20 cellular contexts compared by ENCODE assay signal in the genomic region with DNA sequence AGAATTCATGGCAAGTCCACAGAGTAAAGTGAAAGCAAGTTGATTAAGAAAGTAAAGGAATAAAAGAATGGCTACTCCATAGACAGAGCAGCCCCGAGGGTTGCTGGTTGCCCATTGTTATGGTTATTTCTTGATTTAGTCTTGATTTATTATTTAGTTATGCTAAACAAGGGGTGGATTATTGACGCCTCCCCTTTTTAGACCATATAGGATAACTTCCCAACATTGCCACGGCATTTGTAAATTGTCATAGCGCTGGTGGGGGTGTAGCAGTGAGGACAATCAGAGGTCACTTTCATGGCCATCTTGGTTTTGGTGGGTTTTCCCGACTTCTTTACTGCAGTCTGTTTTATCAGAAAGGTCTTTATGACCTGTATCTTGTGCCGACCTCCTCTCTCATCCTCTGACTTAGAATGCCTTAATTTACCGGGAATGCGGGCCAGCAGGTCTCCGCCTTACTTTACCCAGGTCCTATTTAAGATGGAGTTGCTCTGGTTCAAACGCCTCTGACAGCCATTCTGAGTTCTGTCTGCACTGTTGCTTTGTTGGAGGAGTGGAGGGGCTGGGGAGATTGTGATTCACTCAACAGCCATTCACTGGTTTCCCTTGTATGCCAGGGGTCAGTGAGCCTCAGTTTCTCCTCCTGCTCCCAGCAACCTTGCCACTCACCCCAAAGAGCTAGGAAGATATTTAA. TPM values are rescaled to one million over a fixed set of nuclear protein-coding genes. Genes with fewer than 3 reads are reported as not detected.
A peak's percentile ranks its signal among the peaks of the same experiment; 100 is the strongest.
DNase-seq lines count a peak whose midpoint lies in the region; ATAC-seq, FAIRE-seq and TF ChIP-seq lines count a peak whose summit lies in the region.
"Had no signal": no experiment of that assay in that cellular context is flagged by ENCODE, and none has a peak within 500 bp of the region (broad histone marks: within the 10 kb centered on the region; RNA-seq: fewer than 3 reads in every experiment).

No MANE protein-coding gene starts in this region.

- intact Hi-C loops in activated B cell treated with CpG ODN at 0.5 μM for 24 hours (cut with micrococcal nuclease) = loop anchor here (5.0 to 10.0 kb wide), 3 partner anchors 198 to 396 kb away; a partner anchor contains a TSS
- intact Hi-C loops in kidney (cut with DNase I) = no loop called here

- H3K4me1 ChIP-seq in HEK293 (ENCODE audit: control insufficient read depth, insufficient read depth, low read length) (peaks cover 10% of the 10 kb centered on the region), kidney (ENCODE audit: control insufficient read depth in 1 of 2, insufficient read depth in 1 of 2, low read depth in 1 of 2, low read length in 2 of 2) (no peaks in the 10 kb centered on the region)
- H3K4me1 ChIP-seq: prostate gland had no signal

- H3K4me1 Mint-ChIP-seq in activated B cell treated with CpG ODN at 0.5 μM for 24 hours = peaks cover 33% of the 10 kb centered on the region
- peaks cover 20% of the 10 kb centered on the region for H3K4me1 Mint-ChIP-seq in mesothelial cell of epicardium

- H3K9me3 ChIP-seq in HEK293 (ENCODE audit: control insufficient read depth, insufficient read depth, low read depth, low read length) (peaks cover 7% of the 10 kb centered on the region), kidney (ENCODE audit: control insufficient read depth in 1 of 2, low read length in 2 of 2) (peaks cover 3 to 4% of the 10 kb centered on the region in 2 donors)
- H3K9me3 ChIP-seq: neutrophil, prostate gland had no signal

- H3K27ac Mint-ChIP-seq in activated B cell treated with CpG ODN at 0.5 μM for 24 hours = peak overlapping the region; percentile 30
- peak overlapping the region; percentile 87 for H3K27ac Mint-ChIP-seq in mesothelial cell of epicardium
- H3K27ac Mint-ChIP-seq: activated naive CD4-positive, alpha-beta T cell treated with anti-CD3 and anti-CD28 coated beads, Interleukin-2, amount 10 ng/mL, durations not matched to agents 7 days and 5 days; stimulated activated naive CD8-positive, alpha-beta T cell treated with anti-CD3 and anti-CD28 coated beads, Interleukin-15, Interleukin-2, amounts not matched to agents 100 ng/mL and 50 ng/mL, for 24 hours had no signal

- POLR2A ChIA-PET in HEK293 (lab: Yijun Ruan, JAX) (interaction anchor here (1.7 kb wide), 1 partner anchor 72 kb away, joined by 6 read pairs; no protein-coding TSS in a partner anchor), activated B cell treated with CpG ODN at 0.5 μM for 24 hours (lab: Charles Lee) (interaction anchor here (0.9 kb wide), 1 partner anchor 17 kb away, joined by 3 read pairs; no protein-coding TSS in a partner anchor), RWPE1 (lab: Yijun Ruan, JAX; ENCODE audit: low non-redundant PET) (no interaction called here)

- H3K27ac ChIP-seq in 22Rv1 (peak overlapping the region; percentile 41; the same call in 1 of the 2 replicates), HEK293 (ENCODE audit: extremely low read depth, low read depth, low read length) (0 out of 2 replicates have a peak overlapping the region, but pooled peaks have one; percentile 44), kidney (ENCODE audit: low read depth in 2 of 2, low read length in 2 of 2) (no peak overlapping the region), RWPE1 (no peak overlapping the region)
- H3K27ac ChIP-seq: A549, neutrophil had no signal

- ATAC-seq in activated B cell treated with CpG ODN at 0.5 μM for 24 hours (ENCODE audit: low read depth) (no peak), GM18861 (IDR thresholded peaks at IDR 0.05; ENCODE audit: unreplicated experiment) (no peak)
- ATAC-seq: A549 had no signal

- H3K9me3 Mint-ChIP-seq in activated B cell treated with CpG ODN at 0.5 μM for 24 hours (no peaks in the 10 kb centered on the region), mesothelial cell of epicardium (no peaks in the 10 kb centered on the region)
- H3K9me3 Mint-ChIP-seq: stimulated activated naive CD8-positive, alpha-beta T cell treated with anti-CD3 and anti-CD28 coated beads, Interleukin-15, Interleukin-2, amounts not matched to agents 100 ng/mL and 50 ng/mL, for 24 hours had no signal

- H3K36me3 ChIP-seq in HEK293 (ENCODE audit: control insufficient read depth in 2 of 2, insufficient read depth in 1 of 2, low read length in 2 of 2) (no peaks in the 10 kb centered on the region), kidney (ENCODE audit: control insufficient read depth in 1 of 2, insufficient read depth in 2 of 2, low read length in 2 of 2) (no peaks in the 10 kb centered on the region)
- H3K36me3 ChIP-seq: neutrophil, prostate gland had no signal

- no peak overlapping the region for H3K4me3 ChIP-seq in HEK293 (ENCODE audit: low read depth, low read length)
- no peak overlapping the region for H3K4me3 ChIP-seq in kidney (ENCODE audit: low read length in 2 of 2)
- H3K4me3 ChIP-seq: A549, lung, prostate gland had no signal

- DNase-seq in activated B cell treated with CpG ODN at 0.5 μM for 24 hours (no peak), mesothelial cell of epicardium (ENCODE audit: low spot score in 2 of 2, unreplicated experiment in 2 of 2) (no peak), kidney (no peak), RWPE1 (ENCODE audit: low spot score) (no peak), retina (no peak)
- DNase-seq: activated CD4-positive, alpha-beta T cell treated with anti-CD3 and anti-CD28 coated beads, Interleukin-2, amount 50 U/mL, for 4 hours; activated naive CD4-positive, alpha-beta T cell treated with anti-CD3 and anti-CD28 coated beads, Interleukin-2, amount 10 ng/mL, durations not matched to agents 7 days and 5 days; CD8-positive, alpha-beta memory T cell; GDM1; NCI-H1092 treated with DMSO at 0.1 percent for 48 hours; NCI-H1930 had no signal

- FAIRE-seq in kidney (lab: Jason Lieb, UNC) = no peak
- FAIRE-seq: RCC 7860 had no signal

- TF ChIP-seq CTCF in 22Rv1 (IDR thresholded peaks at IDR 0.05) = no peak
- TF ChIP-seq CTCF in HEK293 (tag by site-specific recombination; IDR thresholded peaks at IDR 0.05) = no peak
- no peak for TF ChIP-seq CTCF in activated B cell treated with CpG ODN at 0.5 μM for 24 hours (IDR thresholded peaks at IDR 0.05)
- TF ChIP-seq CTCF in mesothelial cell of epicardium (IDR thresholded peaks at IDR 0.05; ENCODE audit: unreplicated experiment) = no peak
- no peak for TF ChIP-seq CTCF in kidney (IDR thresholded peaks at IDR 0.05; ENCODE audit: borderline replicate concordance, extremely low read depth, insufficient read depth)
- no peak for TF ChIP-seq CTCF in RWPE1 (conservative IDR thresholded peaks at IDR 0.05; ENCODE audit: low read depth)

- H3K4me3 Mint-ChIP-seq in activated B cell treated with CpG ODN at 0.5 μM for 24 hours (no peak overlapping the region), mesothelial cell of epicardium (peak overlapping the region; percentile 28)
- H3K4me3 Mint-ChIP-seq: activated naive CD4-positive, alpha-beta T cell treated with anti-CD3 and anti-CD28 coated beads, Interleukin-2, amount 10 ng/mL, durations not matched to agents 7 days and 5 days; CD8-positive, alpha-beta memory T cell; stimulated activated naive CD8-positive, alpha-beta T cell treated with anti-CD3 and anti-CD28 coated beads, Interleukin-15, Interleukin-2, amounts not matched to agents 100 ng/mL and 50 ng/mL, for 24 hours had no signal

- H3K9ac ChIP-seq in kidney (ENCODE audit: low read length in 2 of 2) = no peak overlapping the region

- CTCF ChIA-PET in HEK293 (lab: Yijun Ruan, JAX) (interaction anchor here (0.6 to 5.1 kb wide), 22 partner anchors 10 to 719 kb away, joined by 3 to 108 read pairs (median 14); a partner anchor contains a TSS), activated B cell treated with CpG ODN at 0.5 μM for 24 hours (lab: Charles Lee) (interaction anchor here (1.2 to 4.2 kb wide), 8 partner anchors 13 to 441 kb away, joined by 3 to 52 read pairs (median 24); a partner anchor contains a TSS), RWPE1 (lab: Yijun Ruan, JAX) (interaction anchor here (0.7 to 1.2 kb wide), 2 partner anchors 66 to 75 kb away, joined by 3 read pairs; no protein-coding TSS in a partner anchor)

- H3K36me3 Mint-ChIP-seq in activated B cell treated with CpG ODN at 0.5 μM for 24 hours (ENCODE audit: low read depth) (no peaks in the 10 kb centered on the region), mesothelial cell of epicardium (no peaks in the 10 kb centered on the region)
- H3K36me3 Mint-ChIP-seq: activated naive CD4-positive, alpha-beta T cell treated with anti-CD3 and anti-CD28 coated beads, Interleukin-2, amount 10 ng/mL, durations not matched to agents 7 days and 5 days had no signal

- H3K27me3 Mint-ChIP-seq in activated B cell treated with CpG ODN at 0.5 μM for 24 hours (no peaks in the 10 kb centered on the region), mesothelial cell of epicardium (ENCODE audit: low read depth) (peaks cover 3% of the 10 kb centered on the region)
- H3K27me3 Mint-ChIP-seq: CD8-positive, alpha-beta memory T cell; stimulated activated naive CD8-positive, alpha-beta T cell treated with anti-CD3 and anti-CD28 coated beads, Interleukin-15, Interleukin-2, amounts not matched to agents 100 ng/mL and 50 ng/mL, for 24 hours had no signal

TF ChIP-seq in HEK293, 187 proteins besides CTCF, POLR2A, EP300 and RAD21:
- no peak for TF ChIP-seq ZNF366 (tag by site-specific recombination; conservative IDR thresholded peaks at IDR 0.05)
- TF ChIP-seq, protein P1, sequence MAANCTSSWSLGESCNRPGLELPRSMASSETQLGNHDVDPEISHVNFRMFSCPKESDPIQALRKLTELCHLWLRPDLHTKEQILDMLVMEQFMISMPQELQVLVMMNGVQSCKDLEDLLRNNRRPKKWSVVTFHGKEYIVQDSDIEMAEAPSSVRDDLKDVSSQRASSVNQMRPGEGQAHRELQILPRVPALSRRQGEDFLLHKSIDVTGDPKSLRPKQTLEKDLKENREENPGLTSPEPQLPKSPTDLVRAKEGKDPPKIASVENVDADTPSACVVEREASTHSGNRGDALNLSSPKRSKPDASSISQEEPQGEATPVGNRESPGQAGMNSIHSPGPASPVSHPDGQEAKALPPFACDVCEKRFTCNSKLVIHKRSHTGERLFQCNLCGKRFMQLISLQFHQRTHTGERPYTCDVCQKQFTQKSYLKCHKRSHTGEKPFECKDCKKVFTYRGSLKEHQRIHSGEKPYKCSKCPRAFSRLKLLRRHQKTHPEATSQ (tag by site-specific recombination; IDR thresholded peaks at IDR 0.05) = no peak

RNA-seq across cellular contexts. Expression of a gene that starts 27.6 kb away (rescaled TPM):
- total RNA-seq in activated B cell treated with CpG ODN at 0.5 μM for 24 hours (not detected in 2 replicates), mesothelial cell of epicardium (20.3 to 22.9 TPM (median 21.3 TPM) in 3 replicates), kidney (134 TPM)
- polyA plus RNA-seq in kidney (ENCODE audit: insufficient read depth, low read depth, low replicate concordance) = 331 TPM
- total RNA-seq: CD8-positive, alpha-beta memory T cell had no signal

RNA-seq across cellular contexts. Expression of a gene that starts 38.8 kb away (rescaled TPM):
- total RNA-seq in activated B cell treated with CpG ODN at 0.5 μM for 24 hours (0.34 and 0.47 TPM in 2 replicates), mesothelial cell of epicardium (2.2 to 2.8 TPM (median 2.7 TPM) in 3 replicates), kidney (24.1 TPM)
- 9.6 TPM for polyA plus RNA-seq in kidney (ENCODE audit: insufficient read depth, low read depth, low replicate concordance)

RNA-seq across cellular contexts. Expression of a gene that starts 46.5 kb away (rescaled TPM):
- total RNA-seq in activated B cell treated with CpG ODN at 0.5 μM for 24 hours (not detected in 2 replicates), mesothelial cell of epicardium (5.5 to 8.3 TPM (median 6.6 TPM) in 3 replicates), kidney (33.7 TPM)
- polyA plus RNA-seq in kidney (ENCODE audit: insufficient read depth, low read depth, low replicate concordance) = 26.4 TPM
- total RNA-seq: CD8-positive, alpha-beta memory T cell had no signal
- polyA plus RNA-seq: CD8-positive, alpha-beta memory T cell had no signal

Comparison
In these comparisons a context has a peak if more than half of its experiments do, and no peak if none do; other contexts are left out.
1. H3K27ac ChIP-seq: peak in 22Rv1 (single experiment) and HEK293 (single experiment); none in kidney (0 of 2) and RWPE1 (single experiment).
2. RNA of a gene that starts 27.6 kb away (total RNA-seq): 134 TPM in kidney (single experiment) and 20.3 to 22.9 TPM in mesothelial cell of epicardium; not detected in activated B cell treated with CpG ODN at 0.5 μM for 24 hours; every median in the first group is over 10 times any median in the second.